ENCODE assay signal across 1 cellular context in genomic region chr19:35644987-35645679, GRCh38.
TF ChIP-seq lines count a peak whose summit lies in the region.

No MANE protein-coding gene starts in this region.

TF ChIP-seq in SK-N-SH treated with all-trans-retinoic acid at 6 μM for 48 hours, 23 proteins besides CTCF, POLR2A, EP300 and RAD21 (continued from another document):
- TF ChIP-seq CSRNP3 (CRISPR knock-in tag; IDR thresholded peaks at IDR 0.05) (no peak), ZNF565 (CRISPR knock-in tag; conservative IDR thresholded peaks at IDR 0.05; ENCODE audit: low read depth) (no peak), POU6F1 (CRISPR knock-in tag; IDR thresholded peaks at IDR 0.05; ENCODE audit: borderline replicate concordance, low read depth) (no peak), TCF4 (CRISPR knock-in tag; IDR thresholded peaks at IDR 0.05; ENCODE audit: borderline replicate concordance) (no peak)
